In genomic region chr22:50118557-50119168, GRCh38 we compare ENCODE assay signal across 11 cellular contexts. TPM values are rescaled to one million over a fixed set of nuclear protein-coding genes. Genes with fewer than 3 reads are reported as not detected.
DNase-seq lines count a peak whose midpoint lies in the region; FAIRE-seq and TF ChIP-seq lines count a peak whose summit lies in the region.
"Had no signal": no experiment of that assay in that cellular context is flagged by ENCODE, and none has a peak within 500 bp of the region (broad histone marks: within the 10 kb centered on the region; RNA-seq: fewer than 3 reads in every experiment).

No MANE protein-coding gene starts in this region.

- no peaks in the 10 kb centered on the region for H3K27me3 ChIP-seq in small intestine (ENCODE audit: control insufficient read depth in 2 of 2, insufficient read depth in 2 of 2, low read length in 2 of 2)

- no peaks in the 10 kb centered on the region for H3K9me3 ChIP-seq in small intestine (ENCODE audit: control insufficient read depth, low read depth)

- CTCF ChIA-PET in GM10248 (lab: Yijun Ruan, JAX), result interaction anchor here (1.2 to 1.8 kb wide), 3 partner anchors 11 to 31 kb away, joined by 3 to 5 read pairs (median 4); no protein-coding TSS in a partner anchor

- no peak for TF ChIP-seq CTCF in GM10248 (IDR thresholded peaks at IDR 0.05; ENCODE audit: control extremely low read depth, extremely low read depth, low read depth, missing control alignments)

- DNase-seq in GM10248 (ENCODE audit: extremely low spot score), result peak; percentile 6
- peak; percentile 28 for DNase-seq in SW480 (ENCODE audit: low spot score)
- peak; percentile 48 for DNase-seq in glomerular visceral epithelial cell (ENCODE audit: extremely low spot score)
- DNase-seq in small intestine, result peak; percentile 4
- no peak for DNase-seq in middle frontal gyrus (ENCODE audit: extremely low spot score, low spot score)
- DNase-seq in NOMO-1 treated with dmso at 0.1 percent for 144 hours (lab: John Stamatoyannopoulos, UW; ENCODE audit: unreplicated experiment), result no peak
- DNase-seq in NCI-H1694 (lab: John Stamatoyannopoulos, UW), result no peak
- no peak for DNase-seq in NCI-H1105 (lab: John Stamatoyannopoulos, UW)
- DNase-seq: activated T-cell treated with anti-CD3 and anti-CD28 coated beads for 4 hours, NCI-H2081, T-cell had no signal

- H3K4me3 ChIP-seq in small intestine (ENCODE audit: low read depth in 1 of 2, low read length in 2 of 2), result no peak overlapping the region

- FAIRE-seq in small intestine (lab: Jason Lieb, UNC), result no peak

- no peaks in the 10 kb centered on the region for H3K36me3 ChIP-seq in small intestine (ENCODE audit: control insufficient read depth in 2 of 2, insufficient read depth in 2 of 2, low read length in 2 of 2)

- no peak overlapping the region for H3K27ac ChIP-seq in small intestine (ENCODE audit: low read depth in 1 of 2, low read length in 1 of 2)

- no peaks in the 10 kb centered on the region for H3K4me1 ChIP-seq in small intestine (ENCODE audit: control insufficient read depth in 2 of 2, insufficient read depth in 1 of 2, low read depth in 1 of 2, low read length in 1 of 2)

- POLR2A ChIA-PET in GM10248 (lab: Yijun Ruan, JAX), result no interaction called here

- WGBS in small intestine, 3 donors, result 8 to 35% (median 19%) methylated on average over 10 of the region's 10 CpGs

RNA-seq across cellular contexts. Expression of gene MOV10L1, which starts 28.9 kb away (rescaled TPM):
- under 1 TPM in 1 of 3 donors, not detected in 2; 0.19 TPM for polyA plus RNA-seq in small intestine

RNA-seq across cellular contexts. Expression of gene MLC1, which starts 33.4 kb away (rescaled TPM):
- polyA plus RNA-seq in small intestine, result under 1 TPM in 1 of 3 donors, not detected in 2; 0.03 TPM

RNA-seq across cellular contexts. Expression of gene PANX2, which starts 51.9 kb away (rescaled TPM):
- polyA plus RNA-seq in small intestine, result under 1 TPM in 1 of 3 donors, not detected in 2; 0.36 TPM

Comparison
In these comparisons a context has a peak if more than half of its experiments do, and no peak if none do; other contexts are left out.
1. DNase-seq: peak in GM10248 (single experiment), SW480 (single experiment), glomerular visceral epithelial cell (single experiment) and small intestine (single experiment); none in middle frontal gyrus (single experiment), NOMO-1 treated with dmso at 0.1 percent for 144 hours (single experiment), NCI-H1694 (single experiment) and NCI-H1105 (single experiment).